Comparison of ENCODE assay signal across 9 cellular contexts in the genomic region with DNA sequence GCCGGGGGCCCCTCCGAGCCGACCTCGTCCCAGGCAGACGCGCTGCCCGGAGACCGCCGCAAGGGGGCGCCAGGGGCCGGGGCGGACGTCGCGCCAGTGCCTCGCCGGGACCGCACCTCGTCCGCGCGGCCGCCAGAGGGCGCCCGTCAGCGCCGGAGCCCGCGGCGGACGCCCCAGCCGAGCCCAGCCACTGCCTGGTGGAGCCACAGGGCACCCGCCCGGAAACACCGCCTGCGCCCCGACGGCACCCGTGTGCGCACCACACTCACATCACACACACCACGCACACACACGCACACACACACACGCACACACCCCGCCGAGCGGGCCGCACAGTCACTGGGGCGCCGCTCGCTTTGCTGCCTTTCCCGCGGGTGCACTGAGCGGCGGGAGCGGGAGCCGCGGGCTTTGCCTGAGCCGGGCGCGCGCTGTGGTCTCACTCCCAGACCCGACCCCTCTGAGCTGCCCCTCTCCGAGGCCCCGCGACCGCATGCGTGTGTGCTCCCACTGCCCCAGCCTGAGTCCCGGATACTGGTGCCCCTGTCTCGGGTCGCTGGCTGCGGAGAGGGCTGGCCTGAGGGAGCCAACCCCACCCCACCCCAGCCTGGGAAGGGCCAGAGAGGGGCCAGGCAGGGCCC.
DNase-seq lines count a peak whose midpoint lies in the region; ATAC-seq and TF ChIP-seq lines count a peak whose summit lies in the region.
"Had no signal": no experiment of that assay in that cellular context is flagged by ENCODE, and none has a peak within 500 bp of the region (broad histone marks: within the 10 kb centered on the region; RNA-seq: fewer than 3 reads in every experiment).

No MANE protein-coding gene starts in this region.

- in situ Hi-C loops in GM23248 (cut with MboI): no loop called here

- H3K27me3 Mint-ChIP-seq in WTC11 (ENCODE audit: low read depth): peaks cover 22% of the 10 kb centered on the region
- H3K27me3 Mint-ChIP-seq in effector memory CD8-positive, alpha-beta T cell: peaks cover 7 to 31% of the 10 kb centered on the region in 2 donors

- no peaks in the 10 kb centered on the region for H3K36me3 ChIP-seq in GM23248 (ENCODE audit: low read depth)
- H3K36me3 ChIP-seq in Karpas-422 (ENCODE audit: insufficient read depth, low read length): no peaks in the 10 kb centered on the region
- no peaks in the 10 kb centered on the region for H3K36me3 ChIP-seq in mesodermal cell (ENCODE audit: control insufficient read depth, insufficient read depth, low read length)

- no peaks in the 10 kb centered on the region for H3K9me3 Mint-ChIP-seq in WTC11
- no peaks in the 10 kb centered on the region for H3K9me3 Mint-ChIP-seq in effector memory CD8-positive, alpha-beta T cell

- WGBS in GM23248 (ENCODE audit: low coverage in 1 of 2, low lambda C conversion rate in 2 of 2, missing lambda C conversion rate in 2 of 2), 2 experiments: 2% methylated on average over 24 to 58 of the region's 71 CpGs
- 1 to 6% methylated on average over 26 to 56 of the region's 71 CpGs for WGBS in mesodermal cell (ENCODE audit: insufficient coverage in 2 of 2), 2 experiments

- no peaks in the 10 kb centered on the region for H3K36me3 Mint-ChIP-seq in WTC11
- H3K36me3 Mint-ChIP-seq in effector memory CD8-positive, alpha-beta T cell (ENCODE audit: insufficient read depth): no peaks in the 10 kb centered on the region
- H3K36me3 Mint-ChIP-seq: activated naive CD8-positive, alpha-beta T cell had no signal

- peak overlapping the region; percentile 71 for H3K4me3 Mint-ChIP-seq in WTC11
- peak overlapping the region in 1 of 2 donors; percentile 27 for H3K4me3 Mint-ChIP-seq in effector memory CD8-positive, alpha-beta T cell
- H3K4me3 Mint-ChIP-seq: activated naive CD8-positive, alpha-beta T cell had no signal

- H3K9ac ChIP-seq in GM23248 (no peak overlapping the region), Karpas-422 (ENCODE audit: low read length) (no peak overlapping the region)

- peaks cover 31% of the 10 kb centered on the region for H3K4me1 Mint-ChIP-seq in WTC11
- H3K4me1 Mint-ChIP-seq in effector memory CD8-positive, alpha-beta T cell (ENCODE audit: low read depth in 2 of 2): no peaks in the 10 kb centered on the region

- H3K9me3 ChIP-seq in GM23248 (ENCODE audit: low read depth) (no peaks in the 10 kb centered on the region), Karpas-422 (ENCODE audit: low read length) (no peaks in the 10 kb centered on the region), mesodermal cell (ENCODE audit: control insufficient read depth, low read length) (no peaks in the 10 kb centered on the region)

- H3K9me2 ChIP-seq in GM23248 (ENCODE audit: insufficient read depth): no peaks in the 10 kb centered on the region
- no peaks in the 10 kb centered on the region for H3K9me2 ChIP-seq in Karpas-422 (replicated peaks; ENCODE audit: insufficient read depth, low read length)

- ATAC-seq in WTC11: peak; percentile 78
- ATAC-seq in effector memory CD8-positive, alpha-beta T cell (replicated peaks): peak; percentile 59

- peak; percentile 93 for TF ChIP-seq CTCF in GM10248 (IDR thresholded peaks at IDR 0.05; ENCODE audit: control extremely low read depth, extremely low read depth, low read depth, missing control alignments)
- TF ChIP-seq CTCF in WTC11 (IDR thresholded peaks at IDR 0.05): peak; percentile 98

- H3K4me2 ChIP-seq in GM23248 (ENCODE audit: unreplicated experiment): peak overlapping the region; percentile 40
- H3K4me2 ChIP-seq in Karpas-422 (ENCODE audit: low read depth, low read length, poor library complexity, severe bottlenecking): no peak overlapping the region

- POLR2A ChIA-PET in GM10248 (lab: Yijun Ruan, JAX) (no interaction called here), WTC11 (lab: Charles Lee) (interaction anchor here (1.0 kb wide), 1 partner anchor 752 kb away, joined by 4 read pairs; no protein-coding TSS in a partner anchor)

- H3K27me3 ChIP-seq in GM23248 (replicated peaks; ENCODE audit: insufficient read depth) (peaks cover 58% of the 10 kb centered on the region), Karpas-422 (ENCODE audit: low read length) (no peaks in the 10 kb centered on the region)

- no peak overlapping the region for H3K27ac Mint-ChIP-seq in WTC11
- H3K27ac Mint-ChIP-seq in effector memory CD8-positive, alpha-beta T cell: no peak overlapping the region
- H3K27ac Mint-ChIP-seq: activated naive CD8-positive, alpha-beta T cell had no signal

- H3K4me3 ChIP-seq in GM23248: peak overlapping the region; percentile 57
- H3K4me3 ChIP-seq in Karpas-422 (ENCODE audit: low read length): no peak overlapping the region
- peak overlapping the region; percentile 36 for H3K4me3 ChIP-seq in mesodermal cell (ENCODE audit: extremely low read depth, insufficient read depth, low read length, poor library complexity, severe bottlenecking)

- H4K20me1 ChIP-seq in GM23248 (ENCODE audit: insufficient read depth) (no peaks in the 10 kb centered on the region), Karpas-422 (ENCODE audit: insufficient read depth, low read depth, low read length) (no peaks in the 10 kb centered on the region)

- DNase-seq in GM10248 (ENCODE audit: extremely low spot score) (peak; percentile 88), GM23248 (peak; percentile 76), Karpas-422 (peak; percentile 76), WTC11 (ENCODE audit: low spot score) (peak; percentile 86), GF-D8 (lab: John Stamatoyannopoulos, UW) (no peak)
- peak in 1 of 3 experiments; percentile 5 for DNase-seq in effector memory CD8-positive, alpha-beta T cell
- DNase-seq in stimulated activated CD8-positive, alpha-beta memory T cell treated with anti-CD3 and anti-CD28 coated beads, Interleukin-4, amount 100 ng/mL, for 48 hours: peak; percentile 85

- no peaks in the 10 kb centered on the region for H3K4me1 ChIP-seq in GM23248 (ENCODE audit: insufficient read depth)
- no peaks in the 10 kb centered on the region for H3K4me1 ChIP-seq in Karpas-422 (ENCODE audit: low read length)
- no peaks in the 10 kb centered on the region for H3K4me1 ChIP-seq in mesodermal cell (ENCODE audit: control insufficient read depth, insufficient read depth, low read length, poor library complexity, severe bottlenecking)

- no peaks in the 10 kb centered on the region for H3F3A ChIP-seq in GM23248 (ENCODE audit: insufficient read depth)

- no peak overlapping the region for H3K27ac ChIP-seq in GM23248
- no peak overlapping the region for H3K27ac ChIP-seq in Karpas-422 (ENCODE audit: low read length)
- no peak overlapping the region for H3K27ac ChIP-seq in mesodermal cell (ENCODE audit: low read depth, low read length, severe bottlenecking)

- no peaks in the 10 kb centered on the region for H3K79me2 ChIP-seq in GM23248 (ENCODE audit: insufficient read depth)
- H3K79me2 ChIP-seq in Karpas-422 (ENCODE audit: low read length): no peaks in the 10 kb centered on the region

- CTCF ChIA-PET in GM10248 (lab: Yijun Ruan, JAX): interaction anchor here (0.9 to 7.8 kb wide), 5 partner anchors 9 to 753 kb away, joined by 3 to 65 read pairs (median 4); no protein-coding TSS in a partner anchor
- CTCF ChIA-PET in WTC11 (lab: Charles Lee): interaction anchor here (0.6 to 6.0 kb wide), 25 partner anchors 9 to 865 kb away, joined by 3 to 67 read pairs (median 5); no protein-coding TSS in a partner anchor

- H2AFZ ChIP-seq in GM23248: peak overlapping the region; percentile 64
- no peak overlapping the region for H2AFZ ChIP-seq in Karpas-422 (ENCODE audit: low read length)

TF ChIP-seq in WTC11, 78 proteins besides CTCF, POLR2A, EP300 and RAD21 (continues in another document):
- TF ChIP-seq SMAD3 (CRISPR knock-in tag; IDR thresholded peaks at IDR 0.05; ENCODE audit: borderline replicate concordance) (0 out of 2 replicates have a peak, but pooled peaks have one; percentile 61), SMAD4 (CRISPR knock-in tag; IDR thresholded peaks at IDR 0.05) (no peak), ZNF396 (CRISPR knock-in tag; IDR thresholded peaks at IDR 0.05; ENCODE audit: borderline replicate concordance) (no peak), ZNF317 (CRISPR knock-in tag; IDR thresholded peaks at IDR 0.05; ENCODE audit: borderline replicate concordance, low read depth) (no peak), FOXJ3 (CRISPR knock-in tag; IDR thresholded peaks at IDR 0.05; ENCODE audit: borderline replicate concordance) (no peak), ZNF416 (CRISPR knock-in tag; IDR thresholded peaks at IDR 0.05) (0 out of 2 replicates have a peak, but pooled peaks have one; percentile 13), TEAD4 (CRISPR knock-in tag; IDR thresholded peaks at IDR 0.05) (no peak), ATF1 (CRISPR knock-in tag; IDR thresholded peaks at IDR 0.05) (no peak)
- TF ChIP-seq, protein P1, sequence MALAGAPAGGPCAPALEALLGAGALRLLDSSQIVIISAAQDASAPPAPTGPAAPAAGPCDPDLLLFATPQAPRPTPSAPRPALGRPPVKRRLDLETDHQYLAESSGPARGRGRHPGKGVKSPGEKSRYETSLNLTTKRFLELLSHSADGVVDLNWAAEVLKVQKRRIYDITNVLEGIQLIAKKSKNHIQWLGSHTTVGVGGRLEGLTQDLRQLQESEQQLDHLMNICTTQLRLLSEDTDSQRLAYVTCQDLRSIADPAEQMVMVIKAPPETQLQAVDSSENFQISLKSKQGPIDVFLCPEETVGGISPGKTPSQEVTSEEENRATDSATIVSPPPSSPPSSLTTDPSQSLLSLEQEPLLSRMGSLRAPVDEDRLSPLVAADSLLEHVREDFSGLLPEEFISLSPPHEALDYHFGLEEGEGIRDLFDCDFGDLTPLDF (CRISPR knock-in tag; IDR thresholded peaks at IDR 0.05): no peak; the same call in 1 of the 2 replicates
- TF ChIP-seq, protein P2, sequence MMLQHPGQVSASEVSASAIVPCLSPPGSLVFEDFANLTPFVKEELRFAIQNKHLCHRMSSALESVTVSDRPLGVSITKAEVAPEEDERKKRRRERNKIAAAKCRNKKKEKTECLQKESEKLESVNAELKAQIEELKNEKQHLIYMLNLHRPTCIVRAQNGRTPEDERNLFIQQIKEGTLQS (CRISPR knock-in tag; conservative IDR thresholded peaks at IDR 0.05): no peak
- TF ChIP-seq, protein P3, sequence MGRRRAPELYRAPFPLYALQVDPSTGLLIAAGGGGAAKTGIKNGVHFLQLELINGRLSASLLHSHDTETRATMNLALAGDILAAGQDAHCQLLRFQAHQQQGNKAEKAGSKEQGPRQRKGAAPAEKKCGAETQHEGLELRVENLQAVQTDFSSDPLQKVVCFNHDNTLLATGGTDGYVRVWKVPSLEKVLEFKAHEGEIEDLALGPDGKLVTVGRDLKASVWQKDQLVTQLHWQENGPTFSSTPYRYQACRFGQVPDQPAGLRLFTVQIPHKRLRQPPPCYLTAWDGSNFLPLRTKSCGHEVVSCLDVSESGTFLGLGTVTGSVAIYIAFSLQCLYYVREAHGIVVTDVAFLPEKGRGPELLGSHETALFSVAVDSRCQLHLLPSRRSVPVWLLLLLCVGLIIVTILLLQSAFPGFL (CRISPR knock-in tag; IDR thresholded peaks at IDR 0.05; ENCODE audit: borderline replicate concordance): no peak
